1 cellular context compared by ENCODE assay signal in the genomic region with DNA sequence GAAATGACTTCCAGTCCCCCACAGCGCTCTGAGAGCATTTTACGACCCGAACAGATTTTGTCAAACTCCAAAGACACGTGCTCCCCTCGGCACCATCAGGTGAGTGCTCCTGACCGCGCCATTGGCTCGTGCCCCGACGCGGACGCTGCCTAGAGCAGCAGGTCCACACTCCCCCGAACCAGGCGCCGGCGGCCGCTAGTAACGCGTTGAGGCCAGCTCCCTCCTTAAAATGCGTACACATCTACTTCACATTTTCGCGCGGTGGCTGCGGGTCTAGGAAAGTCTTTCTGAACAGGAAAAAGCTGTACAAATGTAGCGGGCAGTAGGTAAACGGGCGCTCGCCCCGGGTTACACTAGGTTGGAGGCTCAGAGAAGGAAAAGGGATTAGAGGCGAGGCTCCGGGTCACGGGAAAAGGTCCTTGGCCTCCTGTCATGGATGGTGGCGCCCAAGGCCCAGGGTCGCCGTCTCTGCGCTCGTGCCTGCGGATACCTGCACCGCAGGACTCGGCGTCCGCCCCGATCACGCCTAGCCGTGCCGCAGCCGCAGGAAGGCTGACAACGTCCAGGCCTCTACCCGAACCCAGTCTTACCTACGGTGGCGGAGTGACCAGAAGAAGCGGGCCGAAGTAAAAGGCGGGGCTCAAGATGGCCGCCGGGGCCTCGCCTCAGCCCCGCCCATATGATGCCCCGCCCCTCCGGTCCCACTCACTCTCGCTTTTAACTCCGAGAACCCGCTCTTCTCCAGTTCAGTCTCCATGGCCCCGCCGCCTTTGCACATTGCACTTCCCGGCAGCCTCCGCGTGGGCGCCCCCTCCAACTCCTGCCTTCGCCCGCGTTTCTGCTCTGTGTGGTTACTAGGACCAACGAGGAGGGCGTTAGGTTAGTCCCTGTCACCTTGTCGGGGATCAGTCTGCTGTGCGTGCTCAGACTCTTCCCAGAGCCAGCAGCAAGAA.
TF ChIP-seq lines count a peak whose summit lies in the region.

A gene with protein sequence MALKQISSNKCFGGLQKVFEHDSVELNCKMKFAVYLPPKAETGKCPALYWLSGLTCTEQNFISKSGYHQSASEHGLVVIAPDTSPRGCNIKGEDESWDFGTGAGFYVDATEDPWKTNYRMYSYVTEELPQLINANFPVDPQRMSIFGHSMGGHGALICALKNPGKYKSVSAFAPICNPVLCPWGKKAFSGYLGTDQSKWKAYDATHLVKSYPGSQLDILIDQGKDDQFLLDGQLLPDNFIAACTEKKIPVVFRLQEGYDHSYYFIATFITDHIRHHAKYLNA (minus strand): TSS at position 647 of the 953 bp plus-strand sequence. CDS start 5,748 bp downstream, outside the sequence.

TF ChIP-seq in K562, 482 proteins besides CTCF, POLR2A, EP300 and RAD21 (continued from another document and continues in another):
- TF ChIP-seq, protein P1, sequence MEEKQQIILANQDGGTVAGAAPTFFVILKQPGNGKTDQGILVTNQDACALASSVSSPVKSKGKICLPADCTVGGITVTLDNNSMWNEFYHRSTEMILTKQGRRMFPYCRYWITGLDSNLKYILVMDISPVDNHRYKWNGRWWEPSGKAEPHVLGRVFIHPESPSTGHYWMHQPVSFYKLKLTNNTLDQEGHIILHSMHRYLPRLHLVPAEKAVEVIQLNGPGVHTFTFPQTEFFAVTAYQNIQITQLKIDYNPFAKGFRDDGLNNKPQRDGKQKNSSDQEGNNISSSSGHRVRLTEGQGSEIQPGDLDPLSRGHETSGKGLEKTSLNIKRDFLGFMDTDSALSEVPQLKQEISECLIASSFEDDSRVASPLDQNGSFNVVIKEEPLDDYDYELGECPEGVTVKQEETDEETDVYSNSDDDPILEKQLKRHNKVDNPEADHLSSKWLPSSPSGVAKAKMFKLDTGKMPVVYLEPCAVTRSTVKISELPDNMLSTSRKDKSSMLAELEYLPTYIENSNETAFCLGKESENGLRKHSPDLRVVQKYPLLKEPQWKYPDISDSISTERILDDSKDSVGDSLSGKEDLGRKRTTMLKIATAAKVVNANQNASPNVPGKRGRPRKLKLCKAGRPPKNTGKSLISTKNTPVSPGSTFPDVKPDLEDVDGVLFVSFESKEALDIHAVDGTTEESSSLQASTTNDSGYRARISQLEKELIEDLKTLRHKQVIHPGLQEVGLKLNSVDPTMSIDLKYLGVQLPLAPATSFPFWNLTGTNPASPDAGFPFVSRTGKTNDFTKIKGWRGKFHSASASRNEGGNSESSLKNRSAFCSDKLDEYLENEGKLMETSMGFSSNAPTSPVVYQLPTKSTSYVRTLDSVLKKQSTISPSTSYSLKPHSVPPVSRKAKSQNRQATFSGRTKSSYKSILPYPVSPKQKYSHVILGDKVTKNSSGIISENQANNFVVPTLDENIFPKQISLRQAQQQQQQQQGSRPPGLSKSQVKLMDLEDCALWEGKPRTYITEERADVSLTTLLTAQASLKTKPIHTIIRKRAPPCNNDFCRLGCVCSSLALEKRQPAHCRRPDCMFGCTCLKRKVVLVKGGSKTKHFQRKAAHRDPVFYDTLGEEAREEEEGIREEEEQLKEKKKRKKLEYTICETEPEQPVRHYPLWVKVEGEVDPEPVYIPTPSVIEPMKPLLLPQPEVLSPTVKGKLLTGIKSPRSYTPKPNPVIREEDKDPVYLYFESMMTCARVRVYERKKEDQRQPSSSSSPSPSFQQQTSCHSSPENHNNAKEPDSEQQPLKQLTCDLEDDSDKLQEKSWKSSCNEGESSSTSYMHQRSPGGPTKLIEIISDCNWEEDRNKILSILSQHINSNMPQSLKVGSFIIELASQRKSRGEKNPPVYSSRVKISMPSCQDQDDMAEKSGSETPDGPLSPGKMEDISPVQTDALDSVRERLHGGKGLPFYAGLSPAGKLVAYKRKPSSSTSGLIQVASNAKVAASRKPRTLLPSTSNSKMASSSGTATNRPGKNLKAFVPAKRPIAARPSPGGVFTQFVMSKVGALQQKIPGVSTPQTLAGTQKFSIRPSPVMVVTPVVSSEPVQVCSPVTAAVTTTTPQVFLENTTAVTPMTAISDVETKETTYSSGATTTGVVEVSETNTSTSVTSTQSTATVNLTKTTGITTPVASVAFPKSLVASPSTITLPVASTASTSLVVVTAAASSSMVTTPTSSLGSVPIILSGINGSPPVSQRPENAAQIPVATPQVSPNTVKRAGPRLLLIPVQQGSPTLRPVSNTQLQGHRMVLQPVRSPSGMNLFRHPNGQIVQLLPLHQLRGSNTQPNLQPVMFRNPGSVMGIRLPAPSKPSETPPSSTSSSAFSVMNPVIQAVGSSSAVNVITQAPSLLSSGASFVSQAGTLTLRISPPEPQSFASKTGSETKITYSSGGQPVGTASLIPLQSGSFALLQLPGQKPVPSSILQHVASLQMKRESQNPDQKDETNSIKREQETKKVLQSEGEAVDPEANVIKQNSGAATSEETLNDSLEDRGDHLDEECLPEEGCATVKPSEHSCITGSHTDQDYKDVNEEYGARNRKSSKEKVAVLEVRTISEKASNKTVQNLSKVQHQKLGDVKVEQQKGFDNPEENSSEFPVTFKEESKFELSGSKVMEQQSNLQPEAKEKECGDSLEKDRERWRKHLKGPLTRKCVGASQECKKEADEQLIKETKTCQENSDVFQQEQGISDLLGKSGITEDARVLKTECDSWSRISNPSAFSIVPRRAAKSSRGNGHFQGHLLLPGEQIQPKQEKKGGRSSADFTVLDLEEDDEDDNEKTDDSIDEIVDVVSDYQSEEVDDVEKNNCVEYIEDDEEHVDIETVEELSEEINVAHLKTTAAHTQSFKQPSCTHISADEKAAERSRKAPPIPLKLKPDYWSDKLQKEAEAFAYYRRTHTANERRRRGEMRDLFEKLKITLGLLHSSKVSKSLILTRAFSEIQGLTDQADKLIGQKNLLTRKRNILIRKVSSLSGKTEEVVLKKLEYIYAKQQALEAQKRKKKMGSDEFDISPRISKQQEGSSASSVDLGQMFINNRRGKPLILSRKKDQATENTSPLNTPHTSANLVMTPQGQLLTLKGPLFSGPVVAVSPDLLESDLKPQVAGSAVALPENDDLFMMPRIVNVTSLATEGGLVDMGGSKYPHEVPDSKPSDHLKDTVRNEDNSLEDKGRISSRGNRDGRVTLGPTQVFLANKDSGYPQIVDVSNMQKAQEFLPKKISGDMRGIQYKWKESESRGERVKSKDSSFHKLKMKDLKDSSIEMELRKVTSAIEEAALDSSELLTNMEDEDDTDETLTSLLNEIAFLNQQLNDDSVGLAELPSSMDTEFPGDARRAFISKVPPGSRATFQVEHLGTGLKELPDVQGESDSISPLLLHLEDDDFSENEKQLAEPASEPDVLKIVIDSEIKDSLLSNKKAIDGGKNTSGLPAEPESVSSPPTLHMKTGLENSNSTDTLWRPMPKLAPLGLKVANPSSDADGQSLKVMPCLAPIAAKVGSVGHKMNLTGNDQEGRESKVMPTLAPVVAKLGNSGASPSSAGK (IDR thresholded peaks at IDR 0.05): peak; percentile 92
- TF ChIP-seq KLF16 (IDR thresholded peaks at IDR 0.05) (no peak), EP400 (IDR thresholded peaks at IDR 0.05) (peak; percentile 79), XRCC5 (IDR thresholded peaks at IDR 0.05; ENCODE audit: low read depth, low read length) (no peak; the same call in 1 of the 2 replicates), CBX5 (IDR thresholded peaks at IDR 0.05; ENCODE audit: borderline replicate concordance, low read depth) (no peak), CBX1 (IDR thresholded peaks at IDR 0.05; ENCODE audit: low read depth) (0 out of 2 replicates have a peak, but pooled peaks have one; percentile 65), HDAC1 (IDR thresholded peaks at IDR 0.05) (no peak; a peak in 1 of 4 replicates), DIDO1 (tag; IDR thresholded peaks at IDR 0.05; ENCODE audit: low read depth) (no peak), ZNF384 (IDR thresholded peaks at IDR 0.05; ENCODE audit: low read depth, low read length) (no peak), TCFL5 (CRISPR knock-in tag; conservative IDR thresholded peaks at IDR 0.05) (no peak), ZNF41 (CRISPR knock-in tag; conservative IDR thresholded peaks at IDR 0.05) (no peak; the same call in 1 of the 2 replicates), ZNF639 (CRISPR knock-in tag; conservative IDR thresholded peaks at IDR 0.05 in 1 of 2, IDR thresholded peaks at IDR 0.05 in 1 of 2) (peak in 1 of 2 experiments; percentile 52; a peak in 1 of 4 replicates), WHSC1 (IDR thresholded peaks at IDR 0.05; ENCODE audit: low read length) (no peak), EGR1 (conservative IDR thresholded peaks at IDR 0.05) (peak; percentile 68), HSF4 (CRISPR knock-in tag; IDR thresholded peaks at IDR 0.05; ENCODE audit: borderline replicate concordance) (no peak), NR3C1 (CRISPR knock-in tag; IDR thresholded peaks at IDR 0.05) (peak; percentile 52; the same call in 1 of the 2 replicates), POU5F1 (IDR thresholded peaks at IDR 0.05; ENCODE audit: borderline replicate concordance, low read depth, low read length, partially characterized antibody) (no peak), MBD2 (IDR thresholded peaks at IDR 0.05; ENCODE audit: borderline replicate concordance, low read depth) (no peak)
- TF ChIP-seq, protein P2, sequence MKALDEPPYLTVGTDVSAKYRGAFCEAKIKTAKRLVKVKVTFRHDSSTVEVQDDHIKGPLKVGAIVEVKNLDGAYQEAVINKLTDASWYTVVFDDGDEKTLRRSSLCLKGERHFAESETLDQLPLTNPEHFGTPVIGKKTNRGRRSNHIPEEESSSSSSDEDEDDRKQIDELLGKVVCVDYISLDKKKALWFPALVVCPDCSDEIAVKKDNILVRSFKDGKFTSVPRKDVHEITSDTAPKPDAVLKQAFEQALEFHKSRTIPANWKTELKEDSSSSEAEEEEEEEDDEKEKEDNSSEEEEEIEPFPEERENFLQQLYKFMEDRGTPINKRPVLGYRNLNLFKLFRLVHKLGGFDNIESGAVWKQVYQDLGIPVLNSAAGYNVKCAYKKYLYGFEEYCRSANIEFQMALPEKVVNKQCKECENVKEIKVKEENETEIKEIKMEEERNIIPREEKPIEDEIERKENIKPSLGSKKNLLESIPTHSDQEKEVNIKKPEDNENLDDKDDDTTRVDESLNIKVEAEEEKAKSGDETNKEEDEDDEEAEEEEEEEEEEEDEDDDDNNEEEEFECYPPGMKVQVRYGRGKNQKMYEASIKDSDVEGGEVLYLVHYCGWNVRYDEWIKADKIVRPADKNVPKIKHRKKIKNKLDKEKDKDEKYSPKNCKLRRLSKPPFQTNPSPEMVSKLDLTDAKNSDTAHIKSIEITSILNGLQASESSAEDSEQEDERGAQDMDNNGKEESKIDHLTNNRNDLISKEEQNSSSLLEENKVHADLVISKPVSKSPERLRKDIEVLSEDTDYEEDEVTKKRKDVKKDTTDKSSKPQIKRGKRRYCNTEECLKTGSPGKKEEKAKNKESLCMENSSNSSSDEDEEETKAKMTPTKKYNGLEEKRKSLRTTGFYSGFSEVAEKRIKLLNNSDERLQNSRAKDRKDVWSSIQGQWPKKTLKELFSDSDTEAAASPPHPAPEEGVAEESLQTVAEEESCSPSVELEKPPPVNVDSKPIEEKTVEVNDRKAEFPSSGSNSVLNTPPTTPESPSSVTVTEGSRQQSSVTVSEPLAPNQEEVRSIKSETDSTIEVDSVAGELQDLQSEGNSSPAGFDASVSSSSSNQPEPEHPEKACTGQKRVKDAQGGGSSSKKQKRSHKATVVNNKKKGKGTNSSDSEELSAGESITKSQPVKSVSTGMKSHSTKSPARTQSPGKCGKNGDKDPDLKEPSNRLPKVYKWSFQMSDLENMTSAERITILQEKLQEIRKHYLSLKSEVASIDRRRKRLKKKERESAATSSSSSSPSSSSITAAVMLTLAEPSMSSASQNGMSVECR (CRISPR knock-in tag; IDR thresholded peaks at IDR 0.05): peak; percentile 43; the same call in 1 of the 2 replicates
- TF ChIP-seq, protein P3, sequence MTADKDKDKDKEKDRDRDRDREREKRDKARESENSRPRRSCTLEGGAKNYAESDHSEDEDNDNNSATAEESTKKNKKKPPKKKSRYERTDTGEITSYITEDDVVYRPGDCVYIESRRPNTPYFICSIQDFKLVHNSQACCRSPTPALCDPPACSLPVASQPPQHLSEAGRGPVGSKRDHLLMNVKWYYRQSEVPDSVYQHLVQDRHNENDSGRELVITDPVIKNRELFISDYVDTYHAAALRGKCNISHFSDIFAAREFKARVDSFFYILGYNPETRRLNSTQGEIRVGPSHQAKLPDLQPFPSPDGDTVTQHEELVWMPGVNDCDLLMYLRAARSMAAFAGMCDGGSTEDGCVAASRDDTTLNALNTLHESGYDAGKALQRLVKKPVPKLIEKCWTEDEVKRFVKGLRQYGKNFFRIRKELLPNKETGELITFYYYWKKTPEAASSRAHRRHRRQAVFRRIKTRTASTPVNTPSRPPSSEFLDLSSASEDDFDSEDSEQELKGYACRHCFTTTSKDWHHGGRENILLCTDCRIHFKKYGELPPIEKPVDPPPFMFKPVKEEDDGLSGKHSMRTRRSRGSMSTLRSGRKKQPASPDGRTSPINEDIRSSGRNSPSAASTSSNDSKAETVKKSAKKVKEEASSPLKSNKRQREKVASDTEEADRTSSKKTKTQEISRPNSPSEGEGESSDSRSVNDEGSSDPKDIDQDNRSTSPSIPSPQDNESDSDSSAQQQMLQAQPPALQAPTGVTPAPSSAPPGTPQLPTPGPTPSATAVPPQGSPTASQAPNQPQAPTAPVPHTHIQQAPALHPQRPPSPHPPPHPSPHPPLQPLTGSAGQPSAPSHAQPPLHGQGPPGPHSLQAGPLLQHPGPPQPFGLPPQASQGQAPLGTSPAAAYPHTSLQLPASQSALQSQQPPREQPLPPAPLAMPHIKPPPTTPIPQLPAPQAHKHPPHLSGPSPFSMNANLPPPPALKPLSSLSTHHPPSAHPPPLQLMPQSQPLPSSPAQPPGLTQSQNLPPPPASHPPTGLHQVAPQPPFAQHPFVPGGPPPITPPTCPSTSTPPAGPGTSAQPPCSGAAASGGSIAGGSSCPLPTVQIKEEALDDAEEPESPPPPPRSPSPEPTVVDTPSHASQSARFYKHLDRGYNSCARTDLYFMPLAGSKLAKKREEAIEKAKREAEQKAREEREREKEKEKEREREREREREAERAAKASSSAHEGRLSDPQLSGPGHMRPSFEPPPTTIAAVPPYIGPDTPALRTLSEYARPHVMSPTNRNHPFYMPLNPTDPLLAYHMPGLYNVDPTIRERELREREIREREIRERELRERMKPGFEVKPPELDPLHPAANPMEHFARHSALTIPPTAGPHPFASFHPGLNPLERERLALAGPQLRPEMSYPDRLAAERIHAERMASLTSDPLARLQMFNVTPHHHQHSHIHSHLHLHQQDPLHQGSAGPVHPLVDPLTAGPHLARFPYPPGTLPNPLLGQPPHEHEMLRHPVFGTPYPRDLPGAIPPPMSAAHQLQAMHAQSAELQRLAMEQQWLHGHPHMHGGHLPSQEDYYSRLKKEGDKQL (CRISPR knock-in tag; IDR thresholded peaks at IDR 0.05; ENCODE audit: borderline replicate concordance): no peak
- TF ChIP-seq, protein P4, sequence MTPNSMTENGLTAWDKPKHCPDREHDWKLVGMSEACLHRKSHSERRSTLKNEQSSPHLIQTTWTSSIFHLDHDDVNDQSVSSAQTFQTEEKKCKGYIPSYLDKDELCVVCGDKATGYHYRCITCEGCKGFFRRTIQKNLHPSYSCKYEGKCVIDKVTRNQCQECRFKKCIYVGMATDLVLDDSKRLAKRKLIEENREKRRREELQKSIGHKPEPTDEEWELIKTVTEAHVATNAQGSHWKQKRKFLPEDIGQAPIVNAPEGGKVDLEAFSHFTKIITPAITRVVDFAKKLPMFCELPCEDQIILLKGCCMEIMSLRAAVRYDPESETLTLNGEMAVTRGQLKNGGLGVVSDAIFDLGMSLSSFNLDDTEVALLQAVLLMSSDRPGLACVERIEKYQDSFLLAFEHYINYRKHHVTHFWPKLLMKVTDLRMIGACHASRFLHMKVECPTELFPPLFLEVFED (CRISPR knock-in tag; conservative IDR thresholded peaks at IDR 0.05): no peak
